1 cellular context compared by ENCODE assay signal in the genomic region with DNA sequence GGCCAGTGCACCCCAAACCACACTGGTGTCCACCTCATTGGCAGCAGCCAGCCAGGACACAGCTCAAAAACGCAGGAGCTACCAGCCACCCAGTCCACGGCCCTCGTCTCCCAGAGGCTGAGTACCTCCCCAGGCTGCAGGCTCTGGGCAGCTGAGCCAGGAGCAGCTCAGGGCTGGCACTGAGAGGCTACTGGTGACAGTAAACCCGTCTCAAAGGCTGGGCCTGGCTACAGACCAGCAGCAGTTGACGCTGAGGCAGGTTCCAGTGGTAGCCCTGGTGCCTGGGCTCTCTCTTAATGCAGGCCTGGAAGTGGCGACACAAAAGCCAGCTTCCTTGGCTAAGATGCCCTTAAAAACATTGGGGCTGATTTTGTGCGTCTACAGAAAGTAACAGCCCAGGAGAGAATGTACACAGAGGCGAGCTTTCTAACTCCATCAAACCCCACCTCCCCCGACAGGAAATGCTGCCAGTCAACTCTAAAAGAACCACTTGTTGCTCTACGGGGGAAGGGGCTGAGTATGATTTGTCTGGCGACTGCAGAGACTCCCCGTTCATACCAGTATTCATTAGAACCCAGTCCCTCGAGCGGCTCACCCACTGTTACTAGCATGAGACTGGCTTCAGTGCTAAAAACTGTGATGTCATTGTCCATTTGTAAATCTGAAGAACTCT.
TF ChIP-seq lines count a peak whose summit lies in the region.

No MANE protein-coding gene starts in this region.

TF ChIP-seq in SK-N-SH treated with all-trans-retinoic acid at 6 μM for 48 hours, 23 proteins besides CTCF, POLR2A, EP300 and RAD21 (continued from another document):
- no peak for TF ChIP-seq CSDC2 (CRISPR knock-in tag; IDR thresholded peaks at IDR 0.05)
- TF ChIP-seq ZC3H10 (CRISPR knock-in tag; IDR thresholded peaks at IDR 0.05), result no peak
- no peak for TF ChIP-seq ZFP3 (CRISPR knock-in tag; IDR thresholded peaks at IDR 0.05)
- no peak for TF ChIP-seq BACH2 (CRISPR knock-in tag; IDR thresholded peaks at IDR 0.05; ENCODE audit: borderline replicate concordance)
- TF ChIP-seq ZNF565 (CRISPR knock-in tag; conservative IDR thresholded peaks at IDR 0.05; ENCODE audit: low read depth), result no peak
- TF ChIP-seq, protein P1, sequence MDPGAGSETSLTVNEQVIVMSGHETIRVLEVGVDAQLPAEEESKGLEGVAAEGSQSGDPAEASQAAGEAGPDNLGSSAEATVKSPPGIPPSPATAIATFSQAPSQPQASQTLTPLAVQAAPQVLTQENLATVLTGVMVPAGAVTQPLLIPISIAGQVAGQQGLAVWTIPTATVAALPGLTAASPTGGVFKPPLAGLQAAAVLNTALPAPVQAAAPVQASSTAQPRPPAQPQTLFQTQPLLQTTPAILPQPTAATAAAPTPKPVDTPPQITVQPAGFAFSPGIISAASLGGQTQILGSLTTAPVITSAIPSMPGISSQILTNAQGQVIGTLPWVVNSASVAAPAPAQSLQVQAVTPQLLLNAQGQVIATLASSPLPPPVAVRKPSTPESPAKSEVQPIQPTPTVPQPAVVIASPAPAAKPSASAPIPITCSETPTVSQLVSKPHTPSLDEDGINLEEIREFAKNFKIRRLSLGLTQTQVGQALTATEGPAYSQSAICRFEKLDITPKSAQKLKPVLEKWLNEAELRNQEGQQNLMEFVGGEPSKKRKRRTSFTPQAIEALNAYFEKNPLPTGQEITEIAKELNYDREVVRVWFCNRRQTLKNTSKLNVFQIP (CRISPR knock-in tag; IDR thresholded peaks at IDR 0.05; ENCODE audit: borderline replicate concordance, low read depth), result no peak
- no peak for TF ChIP-seq GLIS3 (CRISPR knock-in tag; IDR thresholded peaks at IDR 0.05)
- TF ChIP-seq OSR1 (CRISPR knock-in tag; IDR thresholded peaks at IDR 0.05), result no peak
TF ChIP-seq in SK-N-SH treated with all-trans-retinoic acid at 6 μM for 48 hours: peak in this region for 0.
